Comparison of ENCODE assay signal across 8 cellular contexts in genomic region chr5:60677831-60678664, GRCh38. TPM values are rescaled to one million over a fixed set of nuclear protein-coding genes. Genes with fewer than 3 reads are reported as not detected.
DNase-seq lines count a peak whose midpoint lies in the region; ATAC-seq, FAIRE-seq and TF ChIP-seq lines count a peak whose summit lies in the region.

No MANE protein-coding gene starts in this region.

- in situ Hi-C loops in GM12878 (cut with MboI) (loop anchor here (25.0 kb wide), 1 partner anchor 259 kb away; the partner anchor contains the start of genes ERCC8 and NDUFAF2), gastrocnemius medialis (cut with MboI; ENCODE audit: low sequenced_read_pairs in 4 of 4) (loop anchor here in 2 of 4 donors (10.0 to 25.0 kb wide), 2 partner anchors 863 to 866 kb away; no protein-coding TSS in a partner anchor)

- H3K4me3 ChIP-seq in GM12878 = no peak overlapping the region
- H3K4me3 ChIP-seq in ovary = no peak overlapping the region
- no peak overlapping the region for H3K4me3 ChIP-seq in gastrocnemius medialis

- intact Hi-C loops in GM12878 (cut with micrococcal nuclease; ENCODE audit: unreplicated experiment) = loop anchor here (1.0 to 10.0 kb wide), 6 partner anchors 164 to 1254 kb away; partner anchors contain the start of gene ELOVL7
- intact Hi-C loops in ovary (cut with DNase I) = no loop called here
- intact Hi-C loops in gastrocnemius medialis (cut with DNase I; ENCODE audit: low total_unique reads) = no loop called here

- H3K9me3 ChIP-seq in GM12878 (replicated peaks; ENCODE audit: control insufficient read depth, insufficient read depth, low read length) (no peaks in the 10 kb centered on the region), ovary (no peaks in the 10 kb centered on the region), gastrocnemius medialis (no peaks in the 10 kb centered on the region)

- H2AFZ ChIP-seq in GM12878 (ENCODE audit: control insufficient read depth, low read depth, low read length) = peak overlapping the region; percentile 61

- no peaks in the 10 kb centered on the region for H4K20me1 ChIP-seq in GM12878 (ENCODE audit: control insufficient read depth, insufficient read depth)

- ATAC-seq in GM19438 (IDR thresholded peaks at IDR 0.05; ENCODE audit: low read depth, unreplicated experiment) = peak; percentile 80
- ATAC-seq in GM12878 = peak; percentile 88
- no peak for ATAC-seq in gastrocnemius medialis

- 69% methylated on average over 6 of the region's 6 CpGs for WGBS in GM12878 (ENCODE audit: insufficient coverage, insufficient replicate concordance, low lambda C conversion rate, missing lambda C conversion rate)
- WGBS in ovary, 3 donors = 57 to 66% (median 64%) methylated on average over 6 of the region's 6 CpGs

- H3K79me2 ChIP-seq in GM12878 (ENCODE audit: control insufficient read depth, insufficient read depth, low read length) = peaks cover 8% of the 10 kb centered on the region

- DNase-seq in NCI-H510A treated with DMSO at 0.1 percent for 48 hours (lab: John Stamatoyannopoulos, UW) = peak; percentile 5
- DNase-seq in NCI-H510A (lab: John Stamatoyannopoulos, UW) = no peak
- peak; percentile 20 for DNase-seq in GM12878 (ENCODE audit: low read depth, low spot score)
- DNase-seq in left kidney (ENCODE audit: low read depth, low spot score) = peak; percentile 66
- no peak for DNase-seq in ovary
- no peak for DNase-seq in gastrocnemius medialis

- H3K27me3 ChIP-seq in GM12878 (replicated peaks in 1 of 2; ENCODE audit: control insufficient read depth in 2 of 2, insufficient read depth in 2 of 2, low read length in 1 of 2) (no peaks in the 10 kb centered on the region), ovary (no peaks in the 10 kb centered on the region), gastrocnemius medialis (no peaks in the 10 kb centered on the region)

- TF ChIP-seq POLR2A in GM12878 (IDR thresholded peaks at IDR 0.05; ENCODE audit: low read depth, low read length) = no peak
- TF ChIP-seq POLR2A in ovary (IDR thresholded peaks at IDR 0.05) = no peak
- TF ChIP-seq POLR2A in gastrocnemius medialis (IDR thresholded peaks at IDR 0.05) = no peak

- H3K27ac ChIP-seq in GM12878 (ENCODE audit: control insufficient read depth, insufficient read depth) (no peak overlapping the region), ovary (no peak overlapping the region), gastrocnemius medialis (no peak overlapping the region)

- RAD21 ChIA-PET in GM12878 (lab: Charles Lee; ENCODE audit: unreplicated experiment) = interaction anchor here (1.0 to 3.6 kb wide), 5 partner anchors 22 to 282 kb away, joined by 3 to 18 read pairs (median 5); partner anchors contain the start of gene DEPDC1B

- H3K9ac ChIP-seq in GM12878 (ENCODE audit: control insufficient read depth, insufficient read depth, low read length) = no peak overlapping the region

- no peak overlapping the region; the same call in 1 of the 2 replicates for H3K4me2 ChIP-seq in GM12878 (ENCODE audit: control insufficient read depth, insufficient read depth)

- TF ChIP-seq EP300 in GM12878 (IDR thresholded peaks at IDR 0.05; ENCODE audit: borderline replicate concordance in 1 of 2, control insufficient read depth in 1 of 2, low read depth in 2 of 2, low read length in 2 of 2) (no peak), ovary (IDR thresholded peaks at IDR 0.05) (no peak)

- no TSS peak for BruUV-seq in GM12878 (replicated peaks; lab: Mats Ljungman, UMichigan)

- TF ChIP-seq CTCF in LNCAP (IDR thresholded peaks at IDR 0.05) = peak; percentile 70
- TF ChIP-seq CTCF in GM12878 (IDR thresholded peaks at IDR 0.05 in 2 of 3, conservative IDR thresholded peaks at IDR 0.05 in 1 of 3; ENCODE audit: control insufficient read depth in 2 of 3, extremely low read depth in 1 of 3, insufficient read depth in 1 of 3, low read depth in 3 of 3, low read length in 3 of 3) = peak; percentile 35 to 61 (median 59); a peak in 5 of 6 replicates
- no peak for TF ChIP-seq CTCF in ovary (IDR thresholded peaks at IDR 0.05)
- TF ChIP-seq CTCF in gastrocnemius medialis (IDR thresholded peaks at IDR 0.05 in 4 of 5, conservative IDR thresholded peaks at IDR 0.05 in 1 of 5) = peak in 1 of 5 experiments; percentile 46

- SMC1A ChIA-PET in GM12878 (lab: Charles Lee; ENCODE audit: uncharacterized antibody, unreplicated experiment) = interaction anchor here (0.7 to 2.8 kb wide), 14 partner anchors 9 to 377 kb away, joined by 3 to 15 read pairs (median 3); partner anchors contain the start of genes DEPDC1B and ELOVL7

- H3K36me3 ChIP-seq in GM12878 (ENCODE audit: control insufficient read depth in 2 of 2, insufficient read depth in 2 of 2, low read length in 1 of 2) = peaks cover 0 to 3% of the 10 kb centered on the region in 2 experiments; a peak in 1 of 4 replicates
- no peaks in the 10 kb centered on the region for H3K36me3 ChIP-seq in ovary
- H3K36me3 ChIP-seq in gastrocnemius medialis = no peaks in the 10 kb centered on the region

- no peaks in the 10 kb centered on the region for H3K4me1 ChIP-seq in GM12878 (ENCODE audit: control insufficient read depth, insufficient read depth, low read length)
- no peaks in the 10 kb centered on the region for H3K4me1 ChIP-seq in ovary (ENCODE audit: insufficient read depth)
- H3K4me1 ChIP-seq in gastrocnemius medialis = no peaks in the 10 kb centered on the region

- peak; percentile 72 for TF ChIP-seq RAD21 in GM12878 (IDR thresholded peaks at IDR 0.05; ENCODE audit: insufficient read depth, low read depth, low read length)

- CTCF ChIA-PET in GM12878 (lab: Yijun Ruan, JAX) = interaction anchor here (0.6 to 5.3 kb wide), 25 partner anchors 8 to 1300 kb away, joined by 3 to 52 read pairs (median 4); partner anchors contain the start of gene DEPDC1B

- POLR2A ChIA-PET in GM12878 (lab: Charles Lee) = interaction anchor here (0.6 to 1.5 kb wide), 2 partner anchors 19 to 499 kb away, joined by 3 to 4 read pairs; no protein-coding TSS in a partner anchor

- FAIRE-seq in GM12878 (lab: Jason Lieb, UNC) = peak; percentile 97

TF ChIP-seq in GM12878, 131 proteins besides CTCF, POLR2A, EP300 and RAD21:
- TF ChIP-seq JUNB (IDR thresholded peaks at IDR 0.05) (peak; percentile 36; the same call in 1 of the 2 replicates), EZH2 (IDR thresholded peaks at IDR 0.05; ENCODE audit: borderline replicate concordance, control insufficient read depth, low read depth, low read length) (no peak), SIX5 (IDR thresholded peaks at IDR 0.05; ENCODE audit: low read depth, low read length, severe bottlenecking) (no peak), RUNX3 (IDR thresholded peaks at IDR 0.05; ENCODE audit: low read length) (peak; percentile 10; the same call in 1 of the 2 replicates), SMC3 (IDR thresholded peaks at IDR 0.05; ENCODE audit: borderline replicate concordance, low read length) (peak; percentile 36; the same call in 1 of the 2 replicates)
- TF ChIP-seq, protein P1, sequence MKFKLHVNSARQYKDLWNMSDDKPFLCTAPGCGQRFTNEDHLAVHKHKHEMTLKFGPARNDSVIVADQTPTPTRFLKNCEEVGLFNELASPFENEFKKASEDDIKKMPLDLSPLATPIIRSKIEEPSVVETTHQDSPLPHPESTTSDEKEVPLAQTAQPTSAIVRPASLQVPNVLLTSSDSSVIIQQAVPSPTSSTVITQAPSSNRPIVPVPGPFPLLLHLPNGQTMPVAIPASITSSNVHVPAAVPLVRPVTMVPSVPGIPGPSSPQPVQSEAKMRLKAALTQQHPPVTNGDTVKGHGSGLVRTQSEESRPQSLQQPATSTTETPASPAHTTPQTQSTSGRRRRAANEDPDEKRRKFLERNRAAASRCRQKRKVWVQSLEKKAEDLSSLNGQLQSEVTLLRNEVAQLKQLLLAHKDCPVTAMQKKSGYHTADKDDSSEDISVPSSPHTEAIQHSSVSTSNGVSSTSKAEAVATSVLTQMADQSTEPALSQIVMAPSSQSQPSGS (IDR thresholded peaks at IDR 0.05; ENCODE audit: low read length) = 0 out of 2 replicates have a peak, but pooled peaks have one; percentile 26
TF ChIP-seq in GM12878: peak in this region for 4.

RNA-seq across cellular contexts. Expression of gene DEPDC1B, which starts 21.9 kb away (rescaled TPM):
- total RNA-seq in GM12878 (2013; cell fraction: nucleolus; rRNA removed) = 26.1 and 32.9 TPM in 2 replicates
- total RNA-seq in GM12878 (2014; rRNA removed) = 30.9 and 36.2 TPM in 2 replicates
- 33.0 and 35.3 TPM in 2 replicates for total RNA-seq in GM12878 (2014; rRNA removed; fragmentation: Illumina TruSeq; extraction: Trizol)
- 33.1 and 35.7 TPM in 2 replicates for total RNA-seq in GM12878 (2021)
- 8.2 TPM for polyA plus RNA-seq in GM12878 (2011; ENCODE audit: low read depth)
- polyA plus RNA-seq in GM12878 (2011; rRNA removed) = 55.6 and 79.8 TPM in 2 replicates
- polyA plus RNA-seq in GM12878 (2011; cell fraction: cytosol; rRNA removed) = 30.0 and 33.0 TPM in 2 replicates
- polyA plus RNA-seq in GM12878 (2011; cell fraction: nucleus; rRNA removed) = 33.6 and 33.7 TPM in 2 replicates
- 11.3 and 15.1 TPM in 2 replicates for polyA plus RNA-seq in GM12878 (2012)
- 41.9 and 46.4 TPM in 2 replicates for polyA plus RNA-seq in GM12878 (2014; fragmentation: Illumina TruSeq; extraction: Trizol)
- polyA plus RNA-seq in GM12878 (2014; fragmentation: Nextera tagmentation; extraction: Ambion mirVana) = 10 to 100 TPM; 29.7 to 30.1 TPM
- polyA plus RNA-seq in GM12878 (2014; rRNA removed) = 28.0 and 35.2 TPM in 2 replicates
- polyA plus RNA-seq in GM12878 (2016; fragmentation: Nextera tagmentation; extraction: Ambion mirVana) = 10 to 100 TPM; 56.0 to 56.5 TPM
- polyA minus RNA-seq in GM12878 (2011; rRNA and poly(A)+ RNA removed) = 43.7 and 44.2 TPM in 2 replicates
- polyA minus RNA-seq in GM12878 (2011; cell fraction: cytosol; rRNA and poly(A)+ RNA removed) = 15.2 and 16.5 TPM in 2 replicates
- polyA minus RNA-seq in GM12878 (2011; cell fraction: nucleus; rRNA and poly(A)+ RNA removed) = 33.6 and 54.5 TPM in 2 replicates
- 1 to 10 TPM in 2 of 7 donors, under 1 TPM in 2, not detected in 3; 0.60 to 1.2 (median 0.90) TPM for total RNA-seq in ovary
- under 1 TPM; 0.36 to 0.42 TPM for polyA plus RNA-seq in ovary
- under 1 TPM in 1 of 4 donors, not detected in 3; 0.42 TPM for total RNA-seq in gastrocnemius medialis

Comparison
In these comparisons a context has a peak if more than half of its experiments do, and no peak if none do; other contexts are left out.
1. DNase-seq: peak in NCI-H510A treated with DMSO at 0.1 percent for 48 hours (single experiment), GM12878 (single experiment) and left kidney (single experiment); none in NCI-H510A (single experiment), ovary (0 of 5) and gastrocnemius medialis (0 of 2).
2. ATAC-seq: peak in GM19438 (single experiment) and GM12878 (single experiment); none in gastrocnemius medialis (0 of 2).
3. CTCF ChIP-seq: peak in LNCAP (single experiment) and GM12878 (3 of 3); none in ovary (0 of 3).
4. RNA of gene DEPDC1B, which starts 21.9 kb away (total RNA-seq): 26.1 to 36.2 TPM in GM12878; 0.60 to 1.2 TPM in ovary and 0.42 TPM in gastrocnemius medialis; every median in the first group is over 10 times any median in the second.